ENCODE assay signal across 15 cellular contexts in genomic region chr6:37684801-37685200, GRCh38. TPM values are rescaled to one million over a fixed set of nuclear protein-coding genes. Genes with fewer than 3 reads are reported as not detected.
DNase-seq lines count a peak whose midpoint lies in the region; ATAC-seq and TF ChIP-seq lines count a peak whose summit lies in the region.
"Had no signal": no experiment of that assay in that cellular context is flagged by ENCODE, and none has a peak within 500 bp of the region (broad histone marks: within the 10 kb centered on the region; RNA-seq: fewer than 3 reads in every experiment).

No MANE protein-coding gene starts in this region.

- H3K4me3 Mint-ChIP-seq in CD4-positive, CD25-positive, alpha-beta regulatory T cell, result no peak overlapping the region
- peak overlapping the region; percentile 47 for H3K4me3 Mint-ChIP-seq in glutamatergic neuron (ENCODE audit: unreplicated experiment)
- H3K4me3 Mint-ChIP-seq in activated naive CD8-positive, alpha-beta T cell treated with anti-CD3 and anti-CD28 coated beads, Interleukin-2, amount 50 U/mL, for 24 hours, result no peak overlapping the region
- H3K4me3 Mint-ChIP-seq in stimulated activated naive CD8-positive, alpha-beta T cell treated with anti-CD3 and anti-CD28 coated beads, Interleukin-15, amount 100 ng/mL, for 72 hours, result no peak overlapping the region
- H3K4me3 Mint-ChIP-seq: HFFc6 had no signal

- H3K27me3 Mint-ChIP-seq in CD4-positive, CD25-positive, alpha-beta regulatory T cell, result no peaks in the 10 kb centered on the region
- H3K27me3 Mint-ChIP-seq in glutamatergic neuron (ENCODE audit: unreplicated experiment), result peaks cover 6% of the 10 kb centered on the region
- no peaks in the 10 kb centered on the region for H3K27me3 Mint-ChIP-seq in activated naive CD8-positive, alpha-beta T cell treated with anti-CD3 and anti-CD28 coated beads, Interleukin-2, amount 50 U/mL, for 24 hours
- peaks cover 15% of the 10 kb centered on the region for H3K27me3 Mint-ChIP-seq in stimulated activated naive CD8-positive, alpha-beta T cell treated with anti-CD3 and anti-CD28 coated beads, Interleukin-15, amount 100 ng/mL, for 72 hours

- no peak for ATAC-seq in CD4-positive, CD25-positive, alpha-beta regulatory T cell (ENCODE audit: low read depth in 2 of 2)
- ATAC-seq in GM18861 (IDR thresholded peaks at IDR 0.05; ENCODE audit: unreplicated experiment), result no peak
- ATAC-seq in activated naive CD8-positive, alpha-beta T cell treated with anti-CD3 and anti-CD28 coated beads, Interleukin-2, amount 50 U/mL, for 24 hours, result no peak
- no peak for ATAC-seq in stimulated activated naive CD8-positive, alpha-beta T cell treated with anti-CD3 and anti-CD28 coated beads, Interleukin-15, amount 100 ng/mL, for 72 hours
- ATAC-seq: A549, GM12878, HepG2 had no signal

- peak overlapping the region in 2 of 3 donors; percentile 12 to 74 for H3K27ac Mint-ChIP-seq in CD4-positive, CD25-positive, alpha-beta regulatory T cell
- no peak overlapping the region for H3K27ac Mint-ChIP-seq in glutamatergic neuron (ENCODE audit: unreplicated experiment)
- H3K27ac Mint-ChIP-seq in activated naive CD8-positive, alpha-beta T cell treated with anti-CD3 and anti-CD28 coated beads, Interleukin-2, amount 50 U/mL, for 24 hours, result no peak overlapping the region
- no peak overlapping the region for H3K27ac Mint-ChIP-seq in stimulated activated naive CD8-positive, alpha-beta T cell treated with anti-CD3 and anti-CD28 coated beads, Interleukin-15, amount 100 ng/mL, for 72 hours
- H3K27ac Mint-ChIP-seq: HFFc6 had no signal

- H3K79me2 ChIP-seq in parathyroid adenoma, result peaks cover 18% of the 10 kb centered on the region

- no peaks in the 10 kb centered on the region for H3K9me3 Mint-ChIP-seq in CD4-positive, CD25-positive, alpha-beta regulatory T cell
- H3K9me3 Mint-ChIP-seq in glutamatergic neuron (ENCODE audit: unreplicated experiment), result peaks cover 10% of the 10 kb centered on the region
- no peaks in the 10 kb centered on the region for H3K9me3 Mint-ChIP-seq in activated naive CD8-positive, alpha-beta T cell treated with anti-CD3 and anti-CD28 coated beads, Interleukin-2, amount 50 U/mL, for 24 hours
- no peaks in the 10 kb centered on the region for H3K9me3 Mint-ChIP-seq in stimulated activated naive CD8-positive, alpha-beta T cell treated with anti-CD3 and anti-CD28 coated beads, Interleukin-15, amount 100 ng/mL, for 72 hours
- H3K9me3 Mint-ChIP-seq: HFFc6 had no signal

- TF ChIP-seq CTCF in glutamatergic neuron (IDR thresholded peaks at IDR 0.05; ENCODE audit: partially characterized antibody, unreplicated experiment) (no peak), parathyroid adenoma (IDR thresholded peaks at IDR 0.05) (no peak), GM13977 (IDR thresholded peaks at IDR 0.05; ENCODE audit: extremely low read depth, insufficient read depth, missing control alignments) (no peak)

- H3K36me3 ChIP-seq in CD4-positive, CD25-positive, alpha-beta regulatory T cell (ENCODE audit: control insufficient read depth, insufficient read depth, low read length), result no peaks in the 10 kb centered on the region
- H3K36me3 ChIP-seq in parathyroid adenoma (ENCODE audit: control insufficient read depth, insufficient read depth, low read length), result no peaks in the 10 kb centered on the region
- H3K36me3 ChIP-seq: BE2C had no signal

- H3K4me3 ChIP-seq in CD4-positive, CD25-positive, alpha-beta regulatory T cell (ENCODE audit: low read depth, low read length), result no peak overlapping the region
- no peak overlapping the region for H3K4me3 ChIP-seq in parathyroid adenoma (ENCODE audit: low read depth, low read length)
- H3K4me3 ChIP-seq: A549, GM12878 had no signal

- peak overlapping the region; percentile 45 for H2AFZ ChIP-seq in parathyroid adenoma

- no peak for DNase-seq in CD4-positive, CD25-positive, alpha-beta regulatory T cell
- DNase-seq in LHCN-M2 (ENCODE audit: low read depth) (peak; percentile 51), glutamatergic neuron (no peak), GM13977 (ENCODE audit: low spot score) (no peak)
- DNase-seq in activated naive CD8-positive, alpha-beta T cell treated with anti-CD3 and anti-CD28 coated beads, Interleukin-2, amount 50 U/mL, for 24 hours, result no peak
- no peak for DNase-seq in stimulated activated naive CD8-positive, alpha-beta T cell treated with anti-CD3 and anti-CD28 coated beads, Interleukin-15, amount 100 ng/mL, for 72 hours
- DNase-seq: BE2C, DMS79, HCEC 1CT, HFFc6 had no signal

- H3K36me3 Mint-ChIP-seq in CD4-positive, CD25-positive, alpha-beta regulatory T cell, result no peaks in the 10 kb centered on the region
- H3K36me3 Mint-ChIP-seq in glutamatergic neuron (ENCODE audit: unreplicated experiment), result no peaks in the 10 kb centered on the region
- H3K36me3 Mint-ChIP-seq in activated naive CD8-positive, alpha-beta T cell treated with anti-CD3 and anti-CD28 coated beads, Interleukin-2, amount 50 U/mL, for 24 hours (ENCODE audit: low read depth), result no peaks in the 10 kb centered on the region

- peaks cover 0 to 8% (median under 1%) of the 10 kb centered on the region in 4 donors for H3K4me1 Mint-ChIP-seq in CD4-positive, CD25-positive, alpha-beta regulatory T cell
- peaks cover 69% of the 10 kb centered on the region for H3K4me1 Mint-ChIP-seq in glutamatergic neuron (ENCODE audit: low read depth, unreplicated experiment)
- H3K4me1 Mint-ChIP-seq in activated naive CD8-positive, alpha-beta T cell treated with anti-CD3 and anti-CD28 coated beads, Interleukin-2, amount 50 U/mL, for 24 hours, result peaks cover 3% of the 10 kb centered on the region
- H3K4me1 Mint-ChIP-seq in stimulated activated naive CD8-positive, alpha-beta T cell treated with anti-CD3 and anti-CD28 coated beads, Interleukin-15, amount 100 ng/mL, for 72 hours, result no peaks in the 10 kb centered on the region

- H3K9ac ChIP-seq in parathyroid adenoma, result no peak overlapping the region

- H3K27me3 ChIP-seq in CD4-positive, CD25-positive, alpha-beta regulatory T cell (ENCODE audit: control insufficient read depth, insufficient read depth, low read length), result no peaks in the 10 kb centered on the region
- H3K27me3 ChIP-seq in parathyroid adenoma (ENCODE audit: control insufficient read depth, insufficient read depth, low read length), result no peaks in the 10 kb centered on the region
- H3K27me3 ChIP-seq: BE2C had no signal

- no peak overlapping the region for H3K27ac ChIP-seq in CD4-positive, CD25-positive, alpha-beta regulatory T cell (ENCODE audit: insufficient read depth, low read length, poor library complexity, severe bottlenecking)
- peak overlapping the region; percentile 51 for H3K27ac ChIP-seq in parathyroid adenoma
- H3K27ac ChIP-seq: A549 had no signal

- in situ Hi-C loops in GM13977 (cut with MboI; ENCODE audit: low pct_unique_long_range_greater_than_20kb, low sequenced_read_pairs, unreplicated experiment), result loop anchor here (25.0 kb wide), 1 partner anchor 298 kb away; no protein-coding TSS in a partner anchor

- no peaks in the 10 kb centered on the region for H3K9me3 ChIP-seq in CD4-positive, CD25-positive, alpha-beta regulatory T cell (ENCODE audit: control insufficient read depth in 2 of 2, low read length in 2 of 2)
- H3K9me3 ChIP-seq in parathyroid adenoma (ENCODE audit: control insufficient read depth, low read length), result no peaks in the 10 kb centered on the region
- H3K9me3 ChIP-seq: A549, BE2C had no signal

- H3K4me2 ChIP-seq in parathyroid adenoma (ENCODE audit: low read length), result no peak overlapping the region
- H3K4me2 ChIP-seq: A549 had no signal

- no peaks in the 10 kb centered on the region for H3K4me1 ChIP-seq in CD4-positive, CD25-positive, alpha-beta regulatory T cell (ENCODE audit: control insufficient read depth, insufficient read depth, low read length, poor library complexity, severe bottlenecking)
- H3K4me1 ChIP-seq in parathyroid adenoma, result peaks cover 35% of the 10 kb centered on the region
- H3K4me1 ChIP-seq: A549 had no signal

RNA-seq across cellular contexts. Expression of gene MDGA1, which starts 12.9 kb away (rescaled TPM):
- 64.4 TPM for total RNA-seq in CD4-positive, CD25-positive, alpha-beta regulatory T cell
- polyA plus RNA-seq in CD4-positive, CD25-positive, alpha-beta regulatory T cell, result 1 to 10 TPM in 3 of 4 donors, under 1 TPM in 1; 0.88 to 2.3 (median 1.3) TPM
- 2.9 and 3.1 TPM in 2 replicates for total RNA-seq in LHCN-M2 (2014; rRNA removed)
- 1.6 TPM for polyA plus RNA-seq in LHCN-M2 (2012)
- 908 TPM for total RNA-seq in glutamatergic neuron (ENCODE audit: unreplicated experiment)
- total RNA-seq: HepG2 had no signal

Comparison
In these comparisons a context has a peak if more than half of its experiments do, and no peak if none do; other contexts are left out.
1. H3K27ac Mint-ChIP-seq: peak in CD4-positive, CD25-positive, alpha-beta regulatory T cell (2 of 3); none in glutamatergic neuron (single experiment), activated naive CD8-positive, alpha-beta T cell treated with anti-CD3 and anti-CD28 coated beads, Interleukin-2, amount 50 U/mL, for 24 hours (single experiment) and stimulated activated naive CD8-positive, alpha-beta T cell treated with anti-CD3 and anti-CD28 coated beads, Interleukin-15, amount 100 ng/mL, for 72 hours (0 of 2).
2. RNA of gene MDGA1, which starts 12.9 kb away (total RNA-seq): 908 TPM in glutamatergic neuron (single experiment) and 64.4 TPM in CD4-positive, CD25-positive, alpha-beta regulatory T cell (single experiment); 2.9 to 3.1 TPM in LHCN-M2; every median in the first group is over 10 times any median in the second.